In genomic region chr6:83518946-83519489, GRCh38 we compare ENCODE assay signal across 10 cellular contexts. TPM values are rescaled to one million over a fixed set of nuclear protein-coding genes. Genes with fewer than 3 reads are reported as not detected.
DNase-seq lines count a peak whose midpoint lies in the region; ATAC-seq and TF ChIP-seq lines count a peak whose summit lies in the region.
"Had no signal": no experiment of that assay in that cellular context is flagged by ENCODE, and none has a peak within 500 bp of the region (broad histone marks: within the 10 kb centered on the region; RNA-seq: fewer than 3 reads in every experiment).

No MANE protein-coding gene starts in this region.

- ATAC-seq in PC-3 (peak; percentile 35; the same call in 1 of the 2 replicates), HG02588 (IDR thresholded peaks at IDR 0.05; ENCODE audit: unreplicated experiment) (no peak), left colon (no peak)

- H3K4me3 ChIP-seq in A673 (ENCODE audit: low read depth, low read length, poor library complexity, severe bottlenecking), result no peak overlapping the region
- no peak overlapping the region for H3K4me3 ChIP-seq in PC-3 (ENCODE audit: low read length)
- H3K4me3 ChIP-seq in fibroblast of pulmonary artery (replicated peaks; ENCODE audit: low read depth, low read length), result no peak overlapping the region

- H3K4me2 ChIP-seq in PC-3 (ENCODE audit: low read length), result no peak overlapping the region

- no peaks in the 10 kb centered on the region for H3F3A ChIP-seq in PC-3 (ENCODE audit: low read length, unreplicated experiment)

- H3K36me3 ChIP-seq in A673 (ENCODE audit: insufficient read depth, low read length, poor library complexity, severe bottlenecking) (peaks cover 18% of the 10 kb centered on the region), PC-3 (ENCODE audit: low read depth, low read length) (no peaks in the 10 kb centered on the region)

- H3K79me2 ChIP-seq in PC-3 (ENCODE audit: low read length), result no peaks in the 10 kb centered on the region

- no peak overlapping the region for H2AFZ ChIP-seq in PC-3 (ENCODE audit: low read length)

- POLR2A ChIA-PET in A673 (lab: Charles Lee; ENCODE audit: low non-redundant PET), result no interaction called here
- POLR2A ChIA-PET in PC-3 (lab: Charles Lee; ENCODE audit: unreplicated experiment), result interaction anchor here (0.6 to 0.7 kb wide), 2 partner anchors 85 to 451 kb away, joined by 4 to 7 read pairs; no protein-coding TSS in a partner anchor

- H4K20me1 ChIP-seq in PC-3 (ENCODE audit: low read length), result no peaks in the 10 kb centered on the region

- CTCF ChIA-PET in A673 (lab: Charles Lee) (interaction anchor here (0.6 to 1.5 kb wide), 4 partner anchors 17 to 451 kb away, joined by 3 to 4 read pairs (median 3); partner anchors contain the start of gene DOP1A), PC-3 (lab: Charles Lee) (interaction anchor here (0.6 kb wide), 1 partner anchor 100 kb away, joined by 3 read pairs; no protein-coding TSS in a partner anchor)

- BruUV-seq in A673 (replicated peaks; lab: Mats Ljungman, UMichigan) (no TSS peak), PC-3 (replicated peaks; lab: Mats Ljungman, UMichigan) (no TSS peak)

- H3K9ac ChIP-seq in PC-3 (ENCODE audit: low read length), result no peak overlapping the region

- no peak overlapping the region for H3K27ac ChIP-seq in A673 (ENCODE audit: low read depth, low read length, poor library complexity, severe bottlenecking)
- no peak overlapping the region for H3K27ac ChIP-seq in PC-3 (ENCODE audit: low read length)

- no peaks in the 10 kb centered on the region for H3K9me2 ChIP-seq in PC-3 (replicated peaks; ENCODE audit: low read length)

- H3K9me3 ChIP-seq in A673 (ENCODE audit: low read depth, low read length, poor library complexity, severe bottlenecking), result no peaks in the 10 kb centered on the region
- H3K9me3 ChIP-seq in PC-3 (ENCODE audit: low read length), result no peaks in the 10 kb centered on the region

- H3K27me3 ChIP-seq in A673 (replicated peaks; ENCODE audit: insufficient read depth, low read depth, low read length, poor library complexity) (no peaks in the 10 kb centered on the region), PC-3 (ENCODE audit: low read length) (no peaks in the 10 kb centered on the region)

- DNase-seq in A673 (ENCODE audit: low spot score) (peak; percentile 67), PC-3 (peak; percentile 27), fibroblast of pulmonary artery (ENCODE audit: low read depth) (peak; percentile 39), left colon (no peak), NCI-H2107 treated with DMSO at 0.1 percent for 48 hours (lab: John Stamatoyannopoulos, UW; ENCODE audit: unreplicated experiment) (no peak), mesenteric fat pad (ENCODE audit: low spot score) (no peak)
- DNase-seq: activated T-cell treated with anti-CD3 and anti-CD28 coated beads for 4 hours, NCI-H1436 treated with DMSO at 0.1 percent for 48 hours had no signal

- H3K4me1 ChIP-seq in A673 (ENCODE audit: insufficient read depth, low read length, poor library complexity, severe bottlenecking) (peaks cover 44% of the 10 kb centered on the region), PC-3 (ENCODE audit: insufficient read depth, low read length) (peaks cover 5% of the 10 kb centered on the region; the same call in 1 of the 2 replicates)

- TF ChIP-seq CTCF in A673 (conservative IDR thresholded peaks at IDR 0.05; ENCODE audit: low read depth, low read length) (peak; percentile 71), GM12873 (IDR thresholded peaks at IDR 0.05; ENCODE audit: insufficient read depth, low read depth, low read length, missing control alignments) (peak; percentile 28), PC-3 (conservative IDR thresholded peaks at IDR 0.05; ENCODE audit: low read depth, low read length) (peak; percentile 60), fibroblast of pulmonary artery (IDR thresholded peaks at IDR 0.05; ENCODE audit: low read length, missing control alignments) (peak; percentile 55)

- intact Hi-C loops in A673 (cut with micrococcal nuclease; ENCODE audit: unreplicated experiment) (loop anchor here (10.0 kb wide), 1 partner anchor 1264 kb away; no protein-coding TSS in a partner anchor), PC-3 (cut with micrococcal nuclease) (loop anchor here (2.0 kb wide), 1 partner anchor 452 kb away; the partner anchor contains the start of gene DOP1A), left colon (cut with DNase I, micrococcal nuclease) (loop anchor here in 1 of 2 donors (10.0 kb wide), 1 partner anchor 294 kb away; no protein-coding TSS in a partner anchor)

RNA-seq across cellular contexts. Expression of gene PRSS35, which starts 6.7 kb away (rescaled TPM):
- total RNA-seq in A673 (2021) (112 and 131 TPM in 2 replicates), PC-3 (2014; rRNA removed) (1.7 and 3.2 TPM in 2 replicates), left colon (not detected), mesenteric fat pad (0.26 TPM)

Comparison
In these comparisons a context has a peak if more than half of its experiments do, and no peak if none do; other contexts are left out.
1. DNase-seq: peak in A673 (single experiment), PC-3 (single experiment) and fibroblast of pulmonary artery (single experiment); none in left colon (0 of 2), NCI-H2107 treated with DMSO at 0.1 percent for 48 hours (single experiment) and mesenteric fat pad (single experiment).
2. RNA of gene PRSS35, which starts 6.7 kb away (total RNA-seq): 112 to 131 TPM in A673; 1.7 to 3.2 TPM in PC-3, 0.26 TPM in mesenteric fat pad (single experiment) and not detected in left colon; every median in the first group is over 10 times any median in the second.
3. Peak in every context shown above with its lines, with median percentiles within 50 percentile points of each other: CTCF ChIP-seq.